9 cellular contexts compared by ENCODE assay signal in the genomic region with DNA sequence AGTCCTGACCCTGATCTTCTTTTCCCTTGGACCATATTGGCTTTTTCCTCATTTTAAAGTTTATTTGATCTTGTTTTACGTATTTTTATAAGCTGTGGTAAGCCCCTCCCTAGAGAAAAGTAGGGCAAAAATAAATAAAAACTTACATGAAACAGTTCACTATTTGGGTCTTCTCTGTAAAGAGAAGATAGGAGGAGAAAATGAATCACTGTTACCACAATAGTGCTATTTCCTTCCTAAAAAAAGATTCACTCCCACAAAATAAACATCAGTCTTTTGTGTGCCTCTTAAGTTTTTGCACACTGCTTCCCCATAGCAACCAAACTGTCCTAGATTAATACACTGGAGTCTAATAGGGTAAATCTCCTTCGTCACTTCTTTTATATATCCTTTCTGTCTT. TPM values are rescaled to one million over a fixed set of nuclear protein-coding genes. Genes with fewer than 3 reads are reported as not detected.
DNase-seq lines count a peak whose midpoint lies in the region; ATAC-seq and TF ChIP-seq lines count a peak whose summit lies in the region.
"Had no signal": no experiment of that assay in that cellular context is flagged by ENCODE, and none has a peak within 500 bp of the region (broad histone marks: within the 10 kb centered on the region; RNA-seq: fewer than 3 reads in every experiment).

No MANE protein-coding gene starts in this region.

- H3K27ac ChIP-seq in upper lobe of left lung = peak overlapping the region; percentile 57 to 79 (median 63)

- ATAC-seq in left colon (peak; percentile 40), upper lobe of left lung (ENCODE audit: low FRiP score in 2 of 2) (peak in 1 of 2 donors; percentile 81), HG03521 (IDR thresholded peaks at IDR 0.05; ENCODE audit: unreplicated experiment) (no peak)

- peaks cover 57% of the 10 kb centered on the region for H3K4me1 Mint-ChIP-seq in activated naive CD4-positive, alpha-beta T cell treated with anti-CD3 and anti-CD28 coated beads, Interleukin-2, amount 50 U/mL, for 24 hours

- TF ChIP-seq CTCF in upper lobe of left lung (IDR thresholded peaks at IDR 0.05) = no peak

- H3K4me1 ChIP-seq in upper lobe of left lung = peaks cover 24 to 36% (median 29%) of the 10 kb centered on the region in 4 donors

- no peaks in the 10 kb centered on the region for H3K9me3 ChIP-seq in upper lobe of left lung

- peaks cover 14% of the 10 kb centered on the region for H3K36me3 Mint-ChIP-seq in activated naive CD4-positive, alpha-beta T cell treated with anti-CD3 and anti-CD28 coated beads, Interleukin-2, amount 50 U/mL, for 24 hours

- no peaks in the 10 kb centered on the region for H3K9me3 Mint-ChIP-seq in activated naive CD4-positive, alpha-beta T cell treated with anti-CD3 and anti-CD28 coated beads, Interleukin-2, amount 50 U/mL, for 24 hours

- H3K4me3 ChIP-seq in upper lobe of left lung = no peak overlapping the region

- 46 to 48% methylated on average over 2 of the region's 2 CpGs for WGBS in upper lobe of left lung, 2 donors

- TF ChIP-seq POLR2A in upper lobe of left lung (IDR thresholded peaks at IDR 0.05) = no peak

- no peak for TF ChIP-seq EP300 in upper lobe of left lung (IDR thresholded peaks at IDR 0.05)

- H3K27me3 Mint-ChIP-seq in activated naive CD4-positive, alpha-beta T cell treated with anti-CD3 and anti-CD28 coated beads, Interleukin-2, amount 50 U/mL, for 24 hours = no peaks in the 10 kb centered on the region

- no peaks in the 10 kb centered on the region for H3K36me3 ChIP-seq in upper lobe of left lung

- DNase-seq in activated naive CD4-positive, alpha-beta T cell treated with Interleukin-2 at 50 U/mL for 16 hours = no peak
- DNase-seq in amniotic epithelial cell (ENCODE audit: low read depth) (peak; percentile 80), left colon (no peak), upper lobe of left lung (no peak), NCI-H1436 (lab: John Stamatoyannopoulos, UW) (no peak), DMS153 (lab: John Stamatoyannopoulos, UW) (no peak)
- DNase-seq: NCI-H1436 treated with DMSO at 0.1 percent for 48 hours had no signal

- H3K27me3 ChIP-seq in upper lobe of left lung = no peaks in the 10 kb centered on the region

- H3K27ac Mint-ChIP-seq in activated naive CD4-positive, alpha-beta T cell treated with anti-CD3 and anti-CD28 coated beads, Interleukin-2, amount 50 U/mL, for 24 hours = peak overlapping the region; percentile 19

- peak overlapping the region; percentile 45 for H3K4me3 Mint-ChIP-seq in activated naive CD4-positive, alpha-beta T cell treated with anti-CD3 and anti-CD28 coated beads, Interleukin-2, amount 50 U/mL, for 24 hours

- intact Hi-C loops in left colon (cut with DNase I, micrococcal nuclease) = no loop called here

RNA-seq across cellular contexts. Expression of a gene that starts 1.4 kb away (rescaled TPM):
- total RNA-seq in left colon (100 to 1,000 TPM in 1 of 2 donors, 10 to 100 TPM in 1; 66.6 to 154 TPM), upper lobe of left lung (100 to 1,000 TPM in 4 of 6 donors, 10 to 100 TPM in 2; 65.5 to 137 (median 105) TPM)
